Comparison of ENCODE assay signal across 13 cellular contexts in the genomic region with DNA sequence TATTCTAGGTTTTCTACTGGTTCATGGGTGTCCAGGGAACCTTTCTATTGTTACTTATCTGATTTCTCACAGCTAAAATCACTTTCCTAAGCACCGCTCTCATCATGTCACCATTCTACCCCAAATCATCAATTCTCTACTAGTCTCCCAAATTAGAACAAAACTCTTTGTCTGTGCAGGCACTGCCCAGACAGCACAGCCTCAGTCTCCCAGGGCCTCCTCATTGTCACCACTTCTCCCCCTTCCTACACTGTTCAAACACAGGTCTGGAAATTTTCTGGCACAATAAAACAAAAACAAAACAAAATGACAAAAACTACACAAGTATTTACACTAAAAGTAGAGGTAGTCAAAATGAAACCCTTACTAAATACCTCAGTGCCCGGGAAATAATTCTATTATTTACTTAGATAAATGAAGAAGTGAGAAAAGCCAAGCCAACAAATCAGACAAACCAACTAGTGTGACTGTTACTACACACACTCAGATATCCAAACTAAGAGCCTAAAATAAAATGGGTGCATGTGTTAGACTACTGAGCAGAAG.
A peak's percentile ranks its signal among the peaks of the same experiment; 100 is the strongest.
DNase-seq lines count a peak whose midpoint lies in the region; ATAC-seq and TF ChIP-seq lines count a peak whose summit lies in the region.
"Had no signal": no experiment of that assay in that cellular context is flagged by ENCODE, and none has a peak within 500 bp of the region (broad histone marks: within the 10 kb centered on the region; RNA-seq: fewer than 3 reads in every experiment).

No MANE protein-coding gene starts in this region.

- H3K4me1 Mint-ChIP-seq in naive B cell, result peaks cover 8 to 18% (median 10%) of the 10 kb centered on the region in 3 donors
- H3K4me1 Mint-ChIP-seq: activated naive CD4-positive, alpha-beta T cell treated with anti-CD3 and anti-CD28 coated beads, Interleukin-2, amount 50 U/mL, for 24 hours had no signal

- H3K4me3 Mint-ChIP-seq in naive B cell, result peak overlapping the region in 3 of 8 donors; percentile 2 to 64 (median 36)
- H3K4me3 Mint-ChIP-seq: activated CD8-positive, alpha-beta memory T cell treated with anti-CD3 and anti-CD28 coated beads, Interleukin-2, amount 10 ng/mL, durations not matched to agents 7 days and 5 days; activated naive CD4-positive, alpha-beta T cell treated with anti-CD3 and anti-CD28 coated beads, Interleukin-2, amount 50 U/mL, for 24 hours had no signal

- H3K27me3 Mint-ChIP-seq in naive B cell, result no peaks in the 10 kb centered on the region
- H3K27me3 Mint-ChIP-seq: activated CD8-positive, alpha-beta memory T cell treated with anti-CD3 and anti-CD28 coated beads, Interleukin-2, amount 10 ng/mL, durations not matched to agents 7 days and 5 days; activated naive CD4-positive, alpha-beta T cell treated with anti-CD3 and anti-CD28 coated beads, Interleukin-2, amount 50 U/mL, for 24 hours had no signal

- in situ Hi-C loops in GM13977 (cut with MboI; ENCODE audit: low pct_unique_long_range_greater_than_20kb, low sequenced_read_pairs, unreplicated experiment), result no loop called here

- DNase-seq in GM13977 (ENCODE audit: low spot score) (peak; percentile 39), naive B cell (no peak), NCI-H69 (lab: John Stamatoyannopoulos, UW) (no peak)
- DNase-seq in stimulated activated CD8-positive, alpha-beta memory T cell treated with anti-CD3 and anti-CD28 coated beads, Interleukin-4, amount 100 ng/mL, for 48 hours, result no peak
- DNase-seq: activated CD8-positive, alpha-beta memory T cell treated with anti-CD3 and anti-CD28 coated beads, Interleukin-2, amount 10 ng/mL, durations not matched to agents 7 days and 5 days; BE2C; mucosa of descending colon; NCI-H2081 treated with DMSO at 0.1 percent for 48 hours had no signal

- ATAC-seq in GM21515 (IDR thresholded peaks at IDR 0.05; ENCODE audit: unreplicated experiment), result peak; percentile 52
- ATAC-seq in HG03439 (IDR thresholded peaks at IDR 0.05; ENCODE audit: unreplicated experiment), result peak; percentile 59
- peak; percentile 42 to 46 for ATAC-seq in naive B cell (ENCODE audit: low read depth in 2 of 2)
- no peak for ATAC-seq in HG03097 (IDR thresholded peaks at IDR 0.05; ENCODE audit: low FRiP score, unreplicated experiment)
- no peak for ATAC-seq in GM19467 (IDR thresholded peaks at IDR 0.05; ENCODE audit: unreplicated experiment)
- ATAC-seq: activated CD8-positive, alpha-beta memory T cell treated with anti-CD3 and anti-CD28 coated beads, Interleukin-2, amount 10 ng/mL, durations not matched to agents 7 days and 5 days; mucosa of descending colon had no signal

- no peaks in the 10 kb centered on the region for H3K9me3 Mint-ChIP-seq in naive B cell
- H3K9me3 Mint-ChIP-seq: activated naive CD4-positive, alpha-beta T cell treated with anti-CD3 and anti-CD28 coated beads, Interleukin-2, amount 50 U/mL, for 24 hours had no signal

- peak overlapping the region; percentile 9 to 72 (median 38) for H3K27ac Mint-ChIP-seq in naive B cell
- H3K27ac Mint-ChIP-seq: activated CD8-positive, alpha-beta memory T cell treated with anti-CD3 and anti-CD28 coated beads, Interleukin-2, amount 10 ng/mL, durations not matched to agents 7 days and 5 days; activated naive CD4-positive, alpha-beta T cell treated with anti-CD3 and anti-CD28 coated beads, Interleukin-2, amount 50 U/mL, for 24 hours had no signal

- no peaks in the 10 kb centered on the region for H3K36me3 Mint-ChIP-seq in naive B cell
- H3K36me3 Mint-ChIP-seq: activated naive CD4-positive, alpha-beta T cell treated with anti-CD3 and anti-CD28 coated beads, Interleukin-2, amount 50 U/mL, for 24 hours had no signal

- no peak for TF ChIP-seq CTCF in GM13977 (IDR thresholded peaks at IDR 0.05; ENCODE audit: extremely low read depth, insufficient read depth, missing control alignments)

Comparison
In these comparisons a context has a peak if more than half of its experiments do, and no peak if none do; other contexts are left out.
1. ATAC-seq: peak in GM21515 (single experiment), HG03439 (single experiment) and naive B cell (2 of 2); none in HG03097 (single experiment) and GM19467 (single experiment).